ENCODE assay signal across 13 cellular contexts in genomic region chr2:171325886-171326585, GRCh38.
DNase-seq lines count a peak whose midpoint lies in the region; ATAC-seq and TF ChIP-seq lines count a peak whose summit lies in the region.
"Had no signal": no experiment of that assay in that cellular context is flagged by ENCODE, and none has a peak within 500 bp of the region (broad histone marks: within the 10 kb centered on the region; RNA-seq: fewer than 3 reads in every experiment).

No MANE protein-coding gene starts in this region.

- H3K27ac ChIP-seq in spleen = peak overlapping the region; percentile 17 to 89 (median 73)
- H3K27ac ChIP-seq: A549 had no signal

- no peaks in the 10 kb centered on the region for H3K9me3 ChIP-seq in spleen
- H3K9me3 ChIP-seq: A549, heart right ventricle had no signal

- no peak for TF ChIP-seq POLR2A in spleen (IDR thresholded peaks at IDR 0.05)

- peaks cover 31% of the 10 kb centered on the region for H3K36me3 Mint-ChIP-seq in activated CD4-positive, alpha-beta T cell treated with anti-CD3 and anti-CD28 coated beads, Interleukin-2, amount 10 ng/mL, durations not matched to agents 24 days and 14 days (ENCODE audit: low read depth)
- peaks cover 18% of the 10 kb centered on the region for H3K36me3 Mint-ChIP-seq in activated CD4-positive, alpha-beta memory T cell treated with anti-CD3 and anti-CD28 coated beads for 36 hours

- no peak for DNase-seq in activated CD4-positive, alpha-beta T cell treated with anti-CD3 and anti-CD28 coated beads, Interleukin-2, amount 10 ng/mL, durations not matched to agents 24 days and 14 days
- no peak for DNase-seq in activated CD4-positive, alpha-beta T cell treated with anti-CD3 and anti-CD28 coated beads, Interleukin-2, amount 50 U/mL, for 1 hour
- no peak for DNase-seq in activated CD4-positive, alpha-beta memory T cell treated with anti-CD3 and anti-CD28 coated beads for 36 hours
- DNase-seq in spleen = no peak
- DNase-seq in GM10248 (ENCODE audit: extremely low spot score) = no peak
- DNase-seq in NCI-H146 treated with DMSO at 0.1 percent for 48 hours (lab: John Stamatoyannopoulos, UW; ENCODE audit: unreplicated experiment) = no peak
- no peak for DNase-seq in retina
- DNase-seq: activated effector memory CD4-positive, alpha-beta T cell treated with anti-CD3 and anti-CD28 coated beads, Interleukin-2, amount 50 U/mL, for 16 hours; GF-D8; heart right ventricle had no signal

- no peaks in the 10 kb centered on the region for H3K27me3 ChIP-seq in spleen (replicated peaks in 1 of 7)
- H3K27me3 ChIP-seq: heart right ventricle had no signal

- POLR2A ChIA-PET in activated CD4-positive, alpha-beta memory T cell treated with anti-CD3 and anti-CD28 coated beads for 36 hours (lab: Charles Lee) = interaction anchor here (0.7 to 4.4 kb wide), 7 partner anchors 8 to 184 kb away, joined by 3 to 16 read pairs (median 3); partner anchors contain the start of genes DCAF17 and METTL8
- POLR2A ChIA-PET in GM10248 (lab: Yijun Ruan, JAX) = interaction anchor here (1.5 kb wide), 1 partner anchor 90 kb away, joined by 6 read pairs; no protein-coding TSS in a partner anchor

- peak overlapping the region in 2 of 8 donors; percentile 7 to 59 for H3K4me3 ChIP-seq in spleen
- H3K4me3 ChIP-seq: A549, heart right ventricle, smooth muscle cell had no signal

- no peak for TF ChIP-seq CTCF in spleen (IDR thresholded peaks at IDR 0.05 in 8 of 11, conservative IDR thresholded peaks at IDR 0.05 in 3 of 11)
- no peak for TF ChIP-seq CTCF in GM10248 (IDR thresholded peaks at IDR 0.05; ENCODE audit: control extremely low read depth, extremely low read depth, low read depth, missing control alignments)

- H3K4me1 Mint-ChIP-seq in activated CD4-positive, alpha-beta T cell treated with anti-CD3 and anti-CD28 coated beads, Interleukin-2, amount 10 ng/mL, durations not matched to agents 24 days and 14 days = peaks cover 37% of the 10 kb centered on the region
- peaks cover 50% of the 10 kb centered on the region for H3K4me1 Mint-ChIP-seq in activated CD4-positive, alpha-beta memory T cell treated with anti-CD3 and anti-CD28 coated beads for 36 hours (ENCODE audit: low read depth)

- H3K27me3 Mint-ChIP-seq in activated CD4-positive, alpha-beta T cell treated with anti-CD3 and anti-CD28 coated beads, Interleukin-2, amount 10 ng/mL, durations not matched to agents 24 days and 14 days = no peaks in the 10 kb centered on the region
- no peaks in the 10 kb centered on the region for H3K27me3 Mint-ChIP-seq in activated CD4-positive, alpha-beta memory T cell treated with anti-CD3 and anti-CD28 coated beads for 36 hours

- peaks cover 0 to 80% (median 41%) of the 10 kb centered on the region in 6 donors for H3K4me1 ChIP-seq in spleen
- H3K4me1 ChIP-seq: A549 had no signal

- H3K27ac Mint-ChIP-seq in activated CD4-positive, alpha-beta T cell treated with anti-CD3 and anti-CD28 coated beads, Interleukin-2, amount 10 ng/mL, durations not matched to agents 24 days and 14 days = peak overlapping the region; percentile 79
- H3K27ac Mint-ChIP-seq in activated CD4-positive, alpha-beta memory T cell treated with anti-CD3 and anti-CD28 coated beads for 36 hours = peak overlapping the region; percentile 66

- WGBS in spleen, 5 donors = 57 to 63% (median 61%) methylated on average over 4 of the region's 4 CpGs

- ATAC-seq in HG02981 (IDR thresholded peaks at IDR 0.05; ENCODE audit: unreplicated experiment) = peak; percentile 44
- ATAC-seq: A549, heart right ventricle had no signal

- peak overlapping the region; percentile 61 for H3K4me3 Mint-ChIP-seq in activated CD4-positive, alpha-beta T cell treated with anti-CD3 and anti-CD28 coated beads, Interleukin-2, amount 10 ng/mL, durations not matched to agents 24 days and 14 days
- H3K4me3 Mint-ChIP-seq in activated CD4-positive, alpha-beta memory T cell treated with anti-CD3 and anti-CD28 coated beads for 36 hours = peak overlapping the region; percentile 50

- intact Hi-C loops in activated CD4-positive, alpha-beta T cell treated with anti-CD3 and anti-CD28 coated beads, Interleukin-2, amount 10 ng/mL, durations not matched to agents 24 days and 14 days (cut with micrococcal nuclease) = loop anchor here (1.0 to 2.0 kb wide), 4 partner anchors 8 to 90 kb away; no protein-coding TSS in a partner anchor
- intact Hi-C loops in activated CD4-positive, alpha-beta memory T cell treated with anti-CD3 and anti-CD28 coated beads for 36 hours (cut with micrococcal nuclease) = loop anchor here (1.0 kb wide), 1 partner anchor 8 kb away; no protein-coding TSS in a partner anchor
- intact Hi-C loops in spleen (cut with DNase I; ENCODE audit: low total_unique reads) = no loop called here

- H3K36me3 ChIP-seq in spleen = no peaks in the 10 kb centered on the region

- CTCF ChIA-PET in activated CD4-positive, alpha-beta memory T cell treated with anti-CD3 and anti-CD28 coated beads for 36 hours (lab: Charles Lee) = interaction anchor here (0.6 to 1.7 kb wide), 7 partner anchors 7 to 163 kb away, joined by 3 to 12 read pairs (median 3); no protein-coding TSS in a partner anchor
- CTCF ChIA-PET in GM10248 (lab: Yijun Ruan, JAX) = interaction anchor here (0.8 to 4.3 kb wide), 9 partner anchors 8 to 353 kb away, joined by 3 to 19 read pairs (median 7); no protein-coding TSS in a partner anchor

- H3K9me3 Mint-ChIP-seq in activated CD4-positive, alpha-beta T cell treated with anti-CD3 and anti-CD28 coated beads, Interleukin-2, amount 10 ng/mL, durations not matched to agents 24 days and 14 days = no peaks in the 10 kb centered on the region
- H3K9me3 Mint-ChIP-seq in activated CD4-positive, alpha-beta memory T cell treated with anti-CD3 and anti-CD28 coated beads for 36 hours = no peaks in the 10 kb centered on the region
